ENCODE assay signal across 37 cellular contexts in genomic region chr6:49782293-49783181, GRCh38. TPM values are rescaled to one million over a fixed set of nuclear protein-coding genes. Genes with fewer than 3 reads are reported as not detected.
"Had no signal": no experiment of that assay in that cellular context is flagged by ENCODE, and none has a peak within 500 bp of the region (broad histone marks: within the 10 kb centered on the region; RNA-seq: fewer than 3 reads in every experiment).

No MANE protein-coding gene starts in this region.

- H3K27me3 ChIP-seq: brain microvascular endothelial cell, dorsolateral prefrontal cortex, esophagus muscularis mucosa, foreskin keratinocyte, gastrocnemius medialis, heart left ventricle had no signal

- H3K27ac Mint-ChIP-seq: activated CD4-positive, alpha-beta memory T cell treated with anti-CD3 and anti-CD28 coated beads, Interleukin-2, amount 10 ng/mL, durations not matched to agents 7 days and 5 days; activated CD4-positive, alpha-beta T cell treated with anti-CD3 and anti-CD28 coated beads, Interleukin-2, amount 10 ng/mL, durations not matched to agents 7 days and 5 days; activated naive CD8-positive, alpha-beta T cell; activated T-cell treated with anti-CD3 and anti-CD28 coated beads, Interleukin-2, amount 50 U/mL, for 24 hours; activated T-helper 17 cell treated with anti-CD3 and anti-CD28 coated beads, Interleukin-2, amount 50 U/mL, for 72 hours; dendritic cell treated with granulocyte-macrophage colony-stimulating factor and Interleukin-4, amounts not matched to agents 40 ng/mL and 50 ng/mL, for 4 days; endodermal cell; WTC11 had no signal

- H3K36me3 Mint-ChIP-seq: activated naive CD8-positive, alpha-beta T cell had no signal

- H3K27me3 Mint-ChIP-seq: activated CD4-positive, alpha-beta memory T cell treated with anti-CD3 and anti-CD28 coated beads, Interleukin-2, amount 10 ng/mL, durations not matched to agents 7 days and 5 days; activated CD4-positive, alpha-beta T cell treated with anti-CD3 and anti-CD28 coated beads, Interleukin-2, amount 10 ng/mL, durations not matched to agents 7 days and 5 days; activated naive CD8-positive, alpha-beta T cell; activated T-cell treated with anti-CD3 and anti-CD28 coated beads, Interleukin-2, amount 50 U/mL, for 24 hours; activated T-helper 17 cell treated with anti-CD3 and anti-CD28 coated beads, Interleukin-2, amount 50 U/mL, for 72 hours; central memory CD8-positive, alpha-beta T cell; dendritic cell treated with granulocyte-macrophage colony-stimulating factor and Interleukin-4, amounts not matched to agents 40 ng/mL and 50 ng/mL, for 4 days had no signal

- H3K4me1 ChIP-seq: esophagus muscularis mucosa, foreskin keratinocyte, gastrocnemius medialis, heart left ventricle had no signal

- H3K4me3 ChIP-seq: coronary artery, dorsolateral prefrontal cortex, esophagus muscularis mucosa, gastrocnemius medialis, heart left ventricle had no signal

- H3K27ac ChIP-seq: brain microvascular endothelial cell, coronary artery, dorsolateral prefrontal cortex, esophagus muscularis mucosa, foreskin keratinocyte, gastrocnemius medialis, heart left ventricle, VCaP had no signal

- H3K9me3 Mint-ChIP-seq: activated T-cell treated with anti-CD3 and anti-CD28 coated beads, Interleukin-2, amount 50 U/mL, for 24 hours; endodermal cell had no signal

- ATAC-seq: activated T-helper 17 cell treated with anti-CD3 and anti-CD28 coated beads, Interleukin-2, amount 50 U/mL, for 72 hours; foreskin keratinocyte; gastrocnemius medialis; heart left ventricle; WTC11 had no signal

- H3K4me1 Mint-ChIP-seq: activated CD4-positive, alpha-beta memory T cell treated with anti-CD3 and anti-CD28 coated beads, Interleukin-2, amount 10 ng/mL, durations not matched to agents 7 days and 5 days; activated CD4-positive, alpha-beta T cell treated with anti-CD3 and anti-CD28 coated beads, Interleukin-2, amount 10 ng/mL, durations not matched to agents 7 days and 5 days; activated T-helper 17 cell treated with anti-CD3 and anti-CD28 coated beads, Interleukin-2, amount 50 U/mL, for 72 hours; central memory CD8-positive, alpha-beta T cell had no signal

- H3K4me3 Mint-ChIP-seq: activated CD4-positive, alpha-beta memory T cell treated with anti-CD3 and anti-CD28 coated beads, Interleukin-2, amount 10 ng/mL, durations not matched to agents 7 days and 5 days; activated CD4-positive, alpha-beta T cell treated with anti-CD3 and anti-CD28 coated beads, Interleukin-2, amount 10 ng/mL, durations not matched to agents 7 days and 5 days; activated naive CD8-positive, alpha-beta T cell; activated T-cell treated with anti-CD3 and anti-CD28 coated beads, Interleukin-2, amount 50 U/mL, for 24 hours; activated T-helper 17 cell treated with anti-CD3 and anti-CD28 coated beads, Interleukin-2, amount 50 U/mL, for 72 hours; central memory CD8-positive, alpha-beta T cell; dendritic cell treated with granulocyte-macrophage colony-stimulating factor and Interleukin-4, amounts not matched to agents 40 ng/mL and 50 ng/mL, for 4 days; endodermal cell; WTC11 had no signal

- DNase-seq: activated CD4-positive, alpha-beta memory T cell treated with anti-CD3 and anti-CD28 coated beads, Interleukin-2, amount 10 ng/mL, durations not matched to agents 7 days and 5 days; activated CD4-positive, alpha-beta T cell treated with anti-CD3 and anti-CD28 coated beads for 1 hour; activated CD4-positive, alpha-beta T cell treated with anti-CD3 and anti-CD28 coated beads for 4 hours; activated CD4-positive, alpha-beta T cell treated with anti-CD3 and anti-CD28 coated beads, Interleukin-2, amount 10 ng/mL, durations not matched to agents 7 days and 5 days; activated CD4-positive, alpha-beta T cell treated with anti-CD3 and anti-CD28 coated beads, Interleukin-2, amount 50 U/mL, for 4 hours; activated CD8-positive, alpha-beta memory T cell treated with anti-CD3 and anti-CD28 coated beads, Interleukin-2, amount 50 U/mL, for 48 hours; activated effector memory CD4-positive, alpha-beta T cell treated with Interleukin-2 at 50 U/mL for 16 hours; activated gamma-delta T cell treated with Interleukin-2 at 50 U/mL for 16 hours; activated naive CD4-positive, alpha-beta T cell treated with anti-CD3 and anti-CD28 coated beads, Interleukin-2, amount 50 U/mL, for 16 hours; activated naive CD4-positive, alpha-beta T cell treated with Interleukin-2 at 50 U/mL for 16 hours; activated T-cell treated with anti-CD3 and anti-CD28 coated beads for 4 hours; activated T-cell treated with anti-CD3 and anti-CD28 coated beads, Interleukin-2, amount 50 U/mL, for 24 hours; amniotic stem cell; anterior cingulate cortex; brain microvascular endothelial cell; dorsolateral prefrontal cortex; effector memory CD4-positive, alpha-beta T cell; endodermal cell; foreskin keratinocyte; gastrocnemius medialis; glutamatergic neuron; heart left ventricle; hypothalamus; T-helper 2 cell had no signal

- H3K36me3 ChIP-seq: brain microvascular endothelial cell, esophagus muscularis mucosa, gastrocnemius medialis, heart left ventricle had no signal

RNA-seq across cellular contexts. Expression of gene PGK2, which starts 4.5 kb away (rescaled TPM):
- total RNA-seq: activated CD4-positive, alpha-beta memory T cell treated with anti-CD3 and anti-CD28 coated beads, Interleukin-2, amount 10 ng/mL, durations not matched to agents 7 days and 5 days; activated CD4-positive, alpha-beta T cell treated with anti-CD3 and anti-CD28 coated beads, Interleukin-2, amount 10 ng/mL, durations not matched to agents 7 days and 5 days; activated T-helper 17 cell treated with anti-CD3 and anti-CD28 coated beads, Interleukin-2, amount 50 U/mL, for 72 hours; astrocyte; bronchial epithelial cell; cardiac septum; cerebellum; dorsolateral prefrontal cortex; endodermal cell; epithelial cell of proximal tubule; esophagus muscularis mucosa; foreskin keratinocyte; gastrocnemius medialis; heart left ventricle; WTC11 had no signal

RNA-seq across cellular contexts. Expression of gene CRISP3, which starts 38.3 kb away (rescaled TPM):
- total RNA-seq: activated CD4-positive, alpha-beta memory T cell treated with anti-CD3 and anti-CD28 coated beads, Interleukin-2, amount 10 ng/mL, durations not matched to agents 7 days and 5 days; activated CD4-positive, alpha-beta T cell treated with anti-CD3 and anti-CD28 coated beads, Interleukin-2, amount 10 ng/mL, durations not matched to agents 7 days and 5 days; activated T-helper 17 cell treated with anti-CD3 and anti-CD28 coated beads, Interleukin-2, amount 50 U/mL, for 72 hours; astrocyte; cerebellum; endodermal cell; epithelial cell of proximal tubule; foreskin keratinocyte; gastrocnemius medialis; WTC11 had no signal
